20 cellular contexts compared by ENCODE assay signal in the genomic region with DNA sequence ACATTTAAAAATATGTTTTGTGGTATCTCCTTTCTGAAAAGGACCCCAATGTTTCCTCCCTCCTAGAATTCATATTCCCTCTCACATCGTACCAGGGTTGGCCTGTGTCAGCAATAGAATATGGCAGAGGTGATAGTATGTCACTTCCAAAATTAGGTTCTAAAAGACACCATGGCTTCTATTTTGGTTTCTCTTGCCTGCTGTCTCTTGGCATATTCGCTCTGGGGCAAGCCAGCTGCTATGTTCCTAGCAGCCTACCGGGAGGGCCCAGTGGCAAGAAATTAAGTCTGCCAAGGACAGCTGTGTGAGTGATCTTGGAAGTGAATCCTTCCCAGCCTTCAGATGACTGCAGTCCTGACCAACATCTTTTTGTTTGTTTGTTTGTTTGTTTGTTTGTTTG.
"Had no signal": no experiment of that assay in that cellular context is flagged by ENCODE, and none has a peak within 500 bp of the region (broad histone marks: within the 10 kb centered on the region; RNA-seq: fewer than 3 reads in every experiment).

No MANE protein-coding gene starts in this region.

- H3K36me3 ChIP-seq: upper lobe of left lung had no signal

- H3K36me3 Mint-ChIP-seq: activated CD8-positive, alpha-beta memory T cell treated with anti-CD3 and anti-CD28 coated beads, Interleukin-2, amount 10 ng/mL, durations not matched to agents 7 days and 5 days; activated naive CD4-positive, alpha-beta T cell treated with anti-CD3 and anti-CD28 coated beads, Interleukin-2, amount 10 ng/mL, durations not matched to agents 7 days and 5 days; naive thymus-derived CD4-positive, alpha-beta T cell had no signal

- H3K9me3 ChIP-seq: mucosa of descending colon, testis, upper lobe of left lung had no signal

- H3K4me1 ChIP-seq: testis had no signal

- H3K4me3 ChIP-seq: mucosa of descending colon, skin epidermis, testis, upper lobe of left lung had no signal

- H3K4me3 Mint-ChIP-seq: activated CD4-positive, alpha-beta T cell treated with anti-CD3 and anti-CD28 coated beads, Interleukin-2, amount 10 ng/mL, durations not matched to agents 7 days and 5 days; activated CD8-positive, alpha-beta memory T cell treated with anti-CD3 and anti-CD28 coated beads, Interleukin-2, amount 10 ng/mL, durations not matched to agents 7 days and 5 days; activated CD8-positive, alpha-beta T cell treated with anti-CD3 and anti-CD28 coated beads for 36 hours; activated naive CD4-positive, alpha-beta T cell treated with anti-CD3 and anti-CD28 coated beads, Interleukin-2, amount 10 ng/mL, durations not matched to agents 7 days and 5 days; naive thymus-derived CD4-positive, alpha-beta T cell had no signal

- H3K27ac ChIP-seq: epithelial cell of prostate, skin epidermis, testis, upper lobe of left lung, VCaP had no signal

- H3K4me1 Mint-ChIP-seq: activated CD4-positive, alpha-beta T cell treated with anti-CD3 and anti-CD28 coated beads, Interleukin-2, amount 10 ng/mL, durations not matched to agents 7 days and 5 days; activated CD8-positive, alpha-beta memory T cell treated with anti-CD3 and anti-CD28 coated beads, Interleukin-2, amount 10 ng/mL, durations not matched to agents 7 days and 5 days; activated naive CD4-positive, alpha-beta T cell treated with anti-CD3 and anti-CD28 coated beads, Interleukin-2, amount 10 ng/mL, durations not matched to agents 7 days and 5 days; naive thymus-derived CD4-positive, alpha-beta T cell had no signal

- H3K9me3 Mint-ChIP-seq: activated CD4-positive, alpha-beta T cell treated with anti-CD3 and anti-CD28 coated beads, Interleukin-2, amount 10 ng/mL, durations not matched to agents 7 days and 5 days; activated CD8-positive, alpha-beta T cell treated with anti-CD3 and anti-CD28 coated beads for 36 hours; activated naive CD4-positive, alpha-beta T cell treated with anti-CD3 and anti-CD28 coated beads, Interleukin-2, amount 10 ng/mL, durations not matched to agents 7 days and 5 days; naive thymus-derived CD4-positive, alpha-beta T cell had no signal

- H3K27ac Mint-ChIP-seq: activated CD4-positive, alpha-beta T cell treated with anti-CD3 and anti-CD28 coated beads, Interleukin-2, amount 10 ng/mL, durations not matched to agents 7 days and 5 days; activated CD8-positive, alpha-beta memory T cell treated with anti-CD3 and anti-CD28 coated beads, Interleukin-2, amount 10 ng/mL, durations not matched to agents 7 days and 5 days; activated CD8-positive, alpha-beta T cell treated with anti-CD3 and anti-CD28 coated beads for 36 hours; activated naive CD4-positive, alpha-beta T cell treated with anti-CD3 and anti-CD28 coated beads, Interleukin-2, amount 10 ng/mL, durations not matched to agents 7 days and 5 days; naive thymus-derived CD4-positive, alpha-beta T cell had no signal

- H3K27me3 ChIP-seq: testis, upper lobe of left lung had no signal

- ATAC-seq: activated CD8-positive, alpha-beta memory T cell treated with anti-CD3 and anti-CD28 coated beads, Interleukin-2, amount 10 ng/mL, durations not matched to agents 7 days and 5 days; activated CD8-positive, alpha-beta T cell treated with anti-CD3 and anti-CD28 coated beads for 36 hours; mucosa of descending colon; naive thymus-derived CD4-positive, alpha-beta T cell; SK-N-SH treated with all-trans-retinoic acid at 6 μM for 48 hours had no signal

- DNase-seq: activated CD4-positive, alpha-beta T cell treated with anti-CD3 and anti-CD28 coated beads, Interleukin-2, amount 10 ng/mL, durations not matched to agents 7 days and 5 days; activated CD4-positive, CD25-positive, alpha-beta regulatory T cell treated with anti-CD3 and anti-CD28 coated beads, Interleukin-2, amount 50 U/mL, for 72 hours; activated CD8-positive, alpha-beta memory T cell treated with anti-CD3 and anti-CD28 coated beads, Interleukin-2, amount 10 ng/mL, durations not matched to agents 7 days and 5 days; activated CD8-positive, alpha-beta T cell treated with anti-CD3 and anti-CD28 coated beads for 36 hours; activated effector memory CD4-positive, alpha-beta T cell treated with anti-CD3 and anti-CD28 coated beads, Interleukin-2, amount 50 U/mL, for 16 hours; activated naive CD4-positive, alpha-beta T cell treated with anti-CD3 and anti-CD28 coated beads, Interleukin-2, amount 10 ng/mL, durations not matched to agents 7 days and 5 days; activated T-cell treated with anti-CD3 and anti-CD28 coated beads for 4 hours; amygdala; kidney glomerular epithelial cell; mucosa of descending colon; naive thymus-derived CD4-positive, alpha-beta T cell; stimulated activated CD4-positive, alpha-beta T cell treated with anti-CD3 and anti-CD28 coated beads, Interleukin-1b, Interleukin-23, amount 100 ng/mL, for 48 hours; stimulated activated CD8-positive, alpha-beta memory T cell treated with anti-CD3 and anti-CD28 coated beads, Interleukin-4, amount 100 ng/mL, for 48 hours; stimulated activated naive CD4-positive, alpha-beta T cell; testis; upper lobe of left lung had no signal
